Comparison of ENCODE assay signal across 6 cellular contexts in the genomic region with DNA sequence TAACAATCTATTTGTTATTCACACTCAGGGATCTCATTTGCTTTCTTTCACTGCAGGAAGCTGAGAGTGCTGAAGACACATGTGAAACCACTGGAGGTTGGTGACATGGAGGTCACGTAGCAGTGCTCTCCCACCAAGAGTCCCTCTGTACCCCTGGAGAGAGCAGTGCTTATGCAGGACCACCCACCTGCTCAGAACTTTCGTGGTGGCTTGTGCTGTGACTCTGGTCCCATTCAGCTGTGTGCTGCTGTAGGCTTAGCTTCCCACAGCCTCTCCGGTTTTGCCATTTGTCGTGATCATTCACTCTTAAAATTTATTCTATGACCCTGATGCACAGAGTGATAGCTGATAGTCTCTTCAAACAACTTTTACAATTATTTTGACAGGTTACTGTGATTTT.
"Had no signal": no experiment of that assay in that cellular context is flagged by ENCODE, and none has a peak within 500 bp of the region (broad histone marks: within the 10 kb centered on the region; RNA-seq: fewer than 3 reads in every experiment).

No MANE protein-coding gene starts in this region.

- ATAC-seq: HCT116 had no signal

- DNase-seq: GM23248, GOT3, H7, KBM-7 had no signal

- H3K4me3 ChIP-seq: GM23248, HAP-1 had no signal

- H3K9ac ChIP-seq: GM23248 had no signal

- H3K9me3 ChIP-seq: HAP-1 had no signal

- H3K27ac ChIP-seq: GM23248 had no signal

- H3K4me1 ChIP-seq: HAP-1 had no signal

- H3K36me3 ChIP-seq: HAP-1 had no signal

- H2AFZ ChIP-seq: GM23248 had no signal
